ENCODE assay signal across 8 cellular contexts in genomic region chr10:112375721-112376577, GRCh38. TPM values are rescaled to one million over a fixed set of nuclear protein-coding genes. Genes with fewer than 3 reads are reported as not detected.
DNase-seq lines count a peak whose midpoint lies in the region; ATAC-seq lines count a peak whose summit lies in the region.

No MANE protein-coding gene starts in this region.

- H3K27ac ChIP-seq in SJCRH30 = no peak overlapping the region

- no peaks in the 10 kb centered on the region for H3K9me3 ChIP-seq in SJCRH30 (replicated peaks)

- peak; percentile 64 for DNase-seq in A172 (ENCODE audit: low spot score)
- peak in 1 of 2 experiments; percentile 15 for DNase-seq in SJCRH30
- DNase-seq in astrocyte of the hippocampus (ENCODE audit: low read depth, low spot score) = peak; percentile 46
- peak; percentile 71 to 75 for DNase-seq in left colon
- DNase-seq in stimulated activated CD8-positive, alpha-beta memory T cell treated with anti-CD3 and anti-CD28 coated beads, Interleukin-4, amount 100 ng/mL, for 48 hours = peak; percentile 59
- no peak for DNase-seq in cortex of kidney (lab: John Stamatoyannopoulos, UW)

- H3K36me3 ChIP-seq in SJCRH30 = no peaks in the 10 kb centered on the region

- ATAC-seq in GM18909 (IDR thresholded peaks at IDR 0.05; ENCODE audit: poor library complexity, unreplicated experiment) (peak; percentile 92), HG03097 (IDR thresholded peaks at IDR 0.05; ENCODE audit: low FRiP score, unreplicated experiment) (peak; percentile 88), left colon (peak; percentile 67)

- H3K4me3 ChIP-seq in SJCRH30 = peak overlapping the region; percentile 34

- H3K4me1 ChIP-seq in SJCRH30 = no peaks in the 10 kb centered on the region; the same call in 1 of the 2 replicates

- peaks cover 14% of the 10 kb centered on the region for H3K27me3 ChIP-seq in SJCRH30

- intact Hi-C loops in left colon (cut with DNase I, micrococcal nuclease) = no loop called here

RNA-seq across cellular contexts. Expression of gene ACSL5, which starts 2.0 kb away (rescaled TPM):
- total RNA-seq in A172 (2014; rRNA removed; shearing (Covaris generic)) = 0.91 and 0.96 TPM in 2 replicates
- total RNA-seq in SJCRH30 (2014; rRNA removed; shearing (Covaris generic)) = 0.06 TPM in 1 of 2 replicates, not detected in the other
- 100 to 1,000 TPM; 216 to 301 TPM for total RNA-seq in left colon

Comparison
In these comparisons a context has a peak if more than half of its experiments do, and no peak if none do; other contexts are left out.
1. RNA of gene ACSL5, which starts 2.0 kb away (total RNA-seq): 216 to 301 TPM in left colon; 0.91 to 0.96 TPM in A172 and 0.06 TPM in SJCRH30; every median in the first group is over 100 times any median in the second.
2. Peak in every context shown above with its lines, with median percentiles within 50 percentile points of each other: ATAC-seq.